In the genomic region with DNA sequence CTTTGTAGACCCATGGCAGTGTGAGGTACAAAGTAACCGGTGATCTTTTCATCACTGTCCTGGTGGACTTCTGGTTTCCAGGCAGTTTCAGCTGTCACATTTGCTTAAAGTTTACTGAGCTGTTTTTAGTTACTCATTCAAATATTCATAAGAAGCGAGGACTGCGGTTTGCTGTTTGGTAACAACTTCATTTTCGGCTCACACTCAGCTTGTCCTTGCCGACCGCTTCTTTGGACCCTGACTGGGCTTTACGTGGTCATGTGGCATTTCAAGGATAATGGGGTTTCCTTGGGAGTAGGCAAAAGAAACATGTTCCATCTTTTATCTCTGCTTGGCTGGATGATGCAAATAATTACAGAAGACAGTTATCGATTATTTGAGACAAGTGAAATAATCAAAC, we compare ENCODE assay signal across 30 cellular contexts.
"Had no signal": no experiment of that assay in that cellular context is flagged by ENCODE, and none has a peak within 500 bp of the region (broad histone marks: within the 10 kb centered on the region; RNA-seq: fewer than 3 reads in every experiment).

No MANE protein-coding gene starts in this region.

- H3K4me3 Mint-ChIP-seq: naive thymus-derived CD8-positive, alpha-beta T cell; natural killer cell treated with Interleukin-12 subunit alpha and Interleukin-12 subunit beta and Interleukin-15 and Interleukin-18, amount 100 ng/mL, for 72 hours; nephron progenitor cell; neural crest cell; stimulated activated memory B cell treated with anti-CD40 and anti-IgM and Interleukin-4, amounts not matched to agents 10 μg/mL and 1 μg/mL and 100 μg/mL, for 72 hours; stimulated activated naive CD8-positive, alpha-beta T cell treated with anti-CD3 and anti-CD28 coated beads, Interleukin-15, amount 100 ng/mL, for 72 hours had no signal

- H3K27ac Mint-ChIP-seq: naive thymus-derived CD8-positive, alpha-beta T cell; natural killer cell treated with Interleukin-12 subunit alpha and Interleukin-12 subunit beta and Interleukin-15 and Interleukin-18, amount 100 ng/mL, for 72 hours; nephron progenitor cell; stimulated activated memory B cell treated with anti-CD40 and anti-IgM and Interleukin-4, amounts not matched to agents 10 μg/mL and 1 μg/mL and 100 μg/mL, for 72 hours; stimulated activated naive CD8-positive, alpha-beta T cell treated with anti-CD3 and anti-CD28 coated beads, Interleukin-15, amount 100 ng/mL, for 72 hours had no signal

- H3K9me3 ChIP-seq: neutrophil, pancreas, prostate gland, right lobe of liver, sigmoid colon, spleen, suprapubic skin, testis, tibial artery, transverse colon, upper lobe of left lung, vagina had no signal

- H3K36me3 Mint-ChIP-seq: naive thymus-derived CD8-positive, alpha-beta T cell; natural killer cell treated with Interleukin-12 subunit alpha and Interleukin-12 subunit beta and Interleukin-15 and Interleukin-18, amount 100 ng/mL, for 72 hours; stimulated activated memory B cell treated with anti-CD40 and anti-IgM and Interleukin-4, amounts not matched to agents 10 μg/mL and 1 μg/mL and 100 μg/mL, for 72 hours had no signal

- H3K27me3 Mint-ChIP-seq: naive thymus-derived CD8-positive, alpha-beta T cell; natural killer cell treated with Interleukin-12 subunit alpha and Interleukin-12 subunit beta and Interleukin-15 and Interleukin-18, amount 100 ng/mL, for 72 hours; stimulated activated memory B cell treated with anti-CD40 and anti-IgM and Interleukin-4, amounts not matched to agents 10 μg/mL and 1 μg/mL and 100 μg/mL, for 72 hours; stimulated activated naive CD8-positive, alpha-beta T cell treated with anti-CD3 and anti-CD28 coated beads, Interleukin-15, amount 100 ng/mL, for 72 hours had no signal

- H3K4me2 ChIP-seq: smooth muscle cell had no signal

- H3K27ac ChIP-seq: neutrophil, pancreas, prostate gland, right lobe of liver, skin epidermis, spleen, suprapubic skin, testis, tibial artery, transverse colon, upper lobe of left lung, vagina had no signal

- H3K4me1 ChIP-seq: pancreas, prostate gland, right lobe of liver, spleen, suprapubic skin, testis, transverse colon had no signal

- H3K36me3 ChIP-seq: neutrophil, pancreas, prostate gland, right lobe of liver, sigmoid colon, spleen, suprapubic skin, tibial artery, transverse colon, upper lobe of left lung, vagina had no signal

- H3K4me3 ChIP-seq: pancreas, prostate gland, right lobe of liver, sigmoid colon, skin epidermis, smooth muscle cell, spleen, suprapubic skin, testis, tibial artery, transverse colon, upper lobe of left lung, vagina had no signal

- DNase-seq: naive thymus-derived CD8-positive, alpha-beta T cell; nephron progenitor cell; nucleus accumbens; pancreas; right cardiac atrium; right lobe of liver; sigmoid colon; spleen; stimulated activated CD4-positive, alpha-beta T cell treated with anti-CD3 and anti-CD28 coated beads, Interleukin-12 subunit alpha, Interleukin-12 subunit beta, amount 100 ng/mL, for 4 hours; stimulated activated CD4-positive, alpha-beta T cell treated with anti-CD3 and anti-CD28 coated beads, Interleukin-1b, Interleukin-23, amount 100 ng/mL, for 48 hours; stimulated activated CD4-positive, alpha-beta T cell treated with anti-CD3 and anti-CD28 coated beads, Interleukin-4, amount 100 ng/mL, for 1 hour; stimulated activated CD4-positive, alpha-beta T cell treated with anti-CD3 and anti-CD28 coated beads, Interleukin-4, amount 100 ng/mL, for 4 hours; stimulated activated CD8-positive, alpha-beta memory T cell treated with anti-CD3 and anti-CD28 coated beads, Interleukin-4, amount 100 ng/mL, for 48 hours; stimulated activated naive CD4-positive, alpha-beta T cell; stimulated activated naive CD8-positive, alpha-beta T cell treated with anti-CD3 and anti-CD28 coated beads, Interleukin-15, amount 100 ng/mL, for 72 hours; stimulated activated naive CD8-positive, alpha-beta T cell treated with anti-CD3 and anti-CD28 coated beads, Interleukin-15, Interleukin-2, amounts not matched to agents 100 U/mL and 50 U/mL, for 24 hours; substantia nigra; testis; tibial artery; transverse colon; upper lobe of left lung had no signal

- H3K4me1 Mint-ChIP-seq: naive thymus-derived CD8-positive, alpha-beta T cell; stimulated activated memory B cell treated with anti-CD40 and anti-IgM and Interleukin-4, amounts not matched to agents 10 μg/mL and 1 μg/mL and 100 μg/mL, for 72 hours; stimulated activated naive CD8-positive, alpha-beta T cell treated with anti-CD3 and anti-CD28 coated beads, Interleukin-15, amount 100 ng/mL, for 72 hours had no signal

- ATAC-seq: naive thymus-derived CD8-positive, alpha-beta T cell; natural killer cell treated with Interleukin-12 subunit alpha and Interleukin-12 subunit beta and Interleukin-15 and Interleukin-18, amount 100 ng/mL, for 72 hours; pancreas; right cardiac atrium; right lobe of liver; stimulated activated memory B cell treated with anti-CD40 and anti-IgM and Interleukin-4, amounts not matched to agents 10 μg/mL and 1 μg/mL and 100 μg/mL, for 72 hours; stimulated activated naive CD8-positive, alpha-beta T cell treated with anti-CD3 and anti-CD28 coated beads, Interleukin-15, amount 100 ng/mL, for 72 hours; stimulated activated naive CD8-positive, alpha-beta T cell treated with anti-CD3 and anti-CD28 coated beads, Interleukin-15, Interleukin-2, amounts not matched to agents 100 U/mL and 50 U/mL, for 24 hours had no signal

- H3K27me3 ChIP-seq: neutrophil, pancreas, right lobe of liver, sigmoid colon, spleen, suprapubic skin, testis, tibial artery, transverse colon, upper lobe of left lung, vagina had no signal

- H3K9me3 Mint-ChIP-seq: stimulated activated memory B cell treated with anti-CD40 and anti-IgM and Interleukin-4, amounts not matched to agents 10 μg/mL and 1 μg/mL and 100 μg/mL, for 72 hours had no signal
